8 cellular contexts compared by ENCODE assay signal in the genomic region with DNA sequence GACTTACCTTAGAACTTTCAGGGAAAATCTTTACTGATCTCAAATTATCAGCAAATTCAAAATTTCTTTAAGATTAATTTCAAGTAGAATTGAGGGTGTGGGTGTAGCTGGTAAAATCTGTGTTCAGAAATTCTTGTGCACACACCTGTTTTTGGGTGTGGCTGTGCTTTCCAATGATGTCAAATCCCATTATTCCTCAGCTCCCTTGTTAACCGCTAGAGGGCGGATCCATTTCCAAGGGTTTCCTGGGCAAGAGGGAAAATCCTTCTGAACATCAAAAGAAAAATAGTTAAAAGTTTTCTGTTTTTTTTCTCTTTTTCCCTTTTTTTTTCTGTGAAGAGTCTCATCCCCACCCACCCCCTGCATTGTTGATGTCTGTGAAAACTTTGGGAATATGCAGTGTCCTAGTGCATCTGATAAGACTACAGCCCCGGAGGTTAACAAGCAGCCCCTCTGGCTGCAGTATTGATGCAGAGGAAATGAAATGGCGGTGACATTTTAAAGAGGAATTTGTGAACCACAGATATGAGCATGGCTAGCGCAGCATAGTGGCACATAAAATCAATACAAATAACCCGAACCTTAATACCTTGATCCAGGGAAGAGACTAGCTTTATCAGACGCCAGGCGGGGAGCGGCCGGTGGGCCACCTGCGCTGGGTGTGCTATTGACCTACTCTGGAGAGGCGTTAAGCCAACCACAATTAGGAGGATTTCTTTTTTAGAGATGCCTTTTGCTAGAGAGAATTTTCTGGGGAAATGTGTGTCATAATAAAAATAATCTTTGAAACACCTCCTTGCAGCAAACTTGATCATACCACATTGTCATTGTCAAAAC.
DNase-seq lines count a peak whose midpoint lies in the region; ATAC-seq and TF ChIP-seq lines count a peak whose summit lies in the region.

No MANE protein-coding gene starts in this region.

- H3K36me3 ChIP-seq in adrenal gland (replicated peaks in 1 of 2), result no peaks in the 10 kb centered on the region

- intact Hi-C loops in adrenal gland (cut with DNase I), result loop anchor here in 1 of 2 donors (10.0 kb wide), 1 partner anchor 231 kb away; no protein-coding TSS in a partner anchor

- no peak overlapping the region for H3K27ac ChIP-seq in adrenal gland

- WGBS in adrenal gland, 4 donors, result 65 to 77% (median 68%) methylated on average over 12 of the region's 12 CpGs

- TF ChIP-seq CTCF in AG09319 (IDR thresholded peaks at IDR 0.05; ENCODE audit: low read depth, low read length), result peak; percentile 65
- TF ChIP-seq CTCF in adrenal gland (IDR thresholded peaks at IDR 0.05), result peak in 5 of 6 experiments; percentile 21 to 63 (median 41)

- no peaks in the 10 kb centered on the region for H3K4me1 ChIP-seq in adrenal gland (replicated peaks in 1 of 2)

- DNase-seq in AG09319 (ENCODE audit: extremely low read depth, low read depth), result no peak
- DNase-seq in HS-5 (ENCODE audit: low read depth), result peak; percentile 10
- DNase-seq in adrenal gland, result peak in 1 of 7 donors; percentile 4
- no peak for DNase-seq in left lobe of liver (ENCODE audit: low spot score)
- DNase-seq in HUDEP-2 (lab: John Stamatoyannopoulos, UW; ENCODE audit: unreplicated experiment in 76 of 76), result no peak
- no peak for DNase-seq in stimulated activated CD4-positive, alpha-beta T cell treated with anti-CD3 and anti-CD28 coated beads, Interleukin-2, amount 100 ng/mL, for 48 hours

- ATAC-seq in left lobe of liver (peak; percentile 63), HG03175 (IDR thresholded peaks at IDR 0.05; ENCODE audit: unreplicated experiment) (no peak), HG03439 (IDR thresholded peaks at IDR 0.05; ENCODE audit: unreplicated experiment) (no peak)

- H3K27me3 ChIP-seq in adrenal gland, result peaks cover 18% of the 10 kb centered on the region

- no peak overlapping the region for H3K4me3 ChIP-seq in adrenal gland

- no peak for TF ChIP-seq POLR2A in adrenal gland (IDR thresholded peaks at IDR 0.05)

- no peaks in the 10 kb centered on the region for H3K9me3 ChIP-seq in adrenal gland (replicated peaks in 1 of 3)
